ENCODE assay signal across 22 cellular contexts in genomic region chr6:87743454-87743853, GRCh38. TPM values are rescaled to one million over a fixed set of nuclear protein-coding genes. Genes with fewer than 3 reads are reported as not detected.
DNase-seq lines count a peak whose midpoint lies in the region; ATAC-seq and TF ChIP-seq lines count a peak whose summit lies in the region.
"Had no signal": no experiment of that assay in that cellular context is flagged by ENCODE, and none has a peak within 500 bp of the region (broad histone marks: within the 10 kb centered on the region; RNA-seq: fewer than 3 reads in every experiment).

No MANE protein-coding gene starts in this region.

- TF ChIP-seq CTCF in neural crest cell (conservative IDR thresholded peaks at IDR 0.05), result no peak
- TF ChIP-seq CTCF in Calu3 (IDR thresholded peaks at IDR 0.05; ENCODE audit: unreplicated experiment), result no peak

- peaks cover 14% of the 10 kb centered on the region for H3K9me3 Mint-ChIP-seq in T-helper 1 cell treated with Interleukin-12 subunit alpha and Interleukin-12 subunit beta and Interleukin-4 antibody, amounts not matched to agents 30 μg/mL and 1 μg/mL, for 36 hours
- H3K9me3 Mint-ChIP-seq in T-cell (peaks cover 0 to 5% (median 0%) of the 10 kb centered on the region in 3 donors), neural crest cell (no peaks in the 10 kb centered on the region), Calu3 (ENCODE audit: low read depth, unreplicated experiment) (no peaks in the 10 kb centered on the region)
- peaks cover 0 to 4% of the 10 kb centered on the region in 2 donors for H3K9me3 Mint-ChIP-seq in effector memory CD8-positive, alpha-beta T cell

- H3K4me1 Mint-ChIP-seq in T-helper 1 cell treated with Interleukin-12 subunit alpha and Interleukin-12 subunit beta and Interleukin-4 antibody, amounts not matched to agents 30 μg/mL and 1 μg/mL, for 36 hours (ENCODE audit: low read depth), result peaks cover 25% of the 10 kb centered on the region
- H3K4me1 Mint-ChIP-seq in T-cell (peaks cover 18 to 33% (median 27%) of the 10 kb centered on the region in 3 donors), neural crest cell (peaks cover 4% of the 10 kb centered on the region), Calu3 (ENCODE audit: low read depth, unreplicated experiment) (no peaks in the 10 kb centered on the region)
- H3K4me1 Mint-ChIP-seq in effector memory CD8-positive, alpha-beta T cell (ENCODE audit: low read depth in 2 of 2), result peaks cover 13 to 31% of the 10 kb centered on the region in 2 donors

- POLR2A ChIA-PET in T-cell (lab: Charles Lee), result interaction anchor here in 1 of 2 donors (0.6 kb wide), 1 partner anchor 44 kb away, joined by 3 read pairs; no protein-coding TSS in a partner anchor

- CTCF ChIA-PET in T-cell (lab: Charles Lee), result interaction anchor here in 1 of 2 donors (0.6 kb wide), 1 partner anchor 244 kb away, joined by 3 read pairs; no protein-coding TSS in a partner anchor
- CTCF ChIA-PET in Calu3 (lab: Charles Lee), result no interaction called here

- no peak for DNase-seq in T-helper 1 cell
- DNase-seq in T-cell, result no peak
- no peak for DNase-seq in neural crest cell (ENCODE audit: low read depth, low spot score)
- DNase-seq in A172 (ENCODE audit: low spot score), result no peak
- no peak for DNase-seq in RKO (ENCODE audit: low spot score)
- no peak for DNase-seq in effector memory CD8-positive, alpha-beta T cell
- DNase-seq in Calu3, result no peak
- DNase-seq: Caco-2; CD4-positive, alpha-beta memory T cell; DMS79 treated with DMSO at 0.1 percent for 48 hours; GF-D8; NCI-H1092; NCI-H1417 treated with DMSO at 0.1 percent for 48 hours; NCI-H1694 treated with DMSO at 0.1 percent for 48 hours; NCI-H2081; NCI-H2227 treated with DMSO at 0.1 percent for 48 hours; NCI-H526 treated with DMSO at 0.1 percent for 48 hours; SHP77 treated with DMSO at 0.1 percent for 48 hours had no signal

- ATAC-seq in T-cell (replicated peaks in 1 of 4), result no peak
- no peak for ATAC-seq in effector memory CD8-positive, alpha-beta T cell (replicated peaks)
- ATAC-seq: HCT116, Panc1 had no signal

- intact Hi-C loops in Calu3 (cut with micrococcal nuclease; ENCODE audit: unreplicated experiment), result no loop called here

- peaks cover 4% of the 10 kb centered on the region for H3K27me3 Mint-ChIP-seq in T-helper 1 cell treated with Interleukin-12 subunit alpha and Interleukin-12 subunit beta and Interleukin-4 antibody, amounts not matched to agents 30 μg/mL and 1 μg/mL, for 36 hours (ENCODE audit: low read depth)
- H3K27me3 Mint-ChIP-seq in T-cell (no peaks in the 10 kb centered on the region), neural crest cell (ENCODE audit: low read depth) (peaks cover 2% of the 10 kb centered on the region), Calu3 (ENCODE audit: unreplicated experiment) (no peaks in the 10 kb centered on the region)
- H3K27me3 Mint-ChIP-seq in effector memory CD8-positive, alpha-beta T cell, result no peaks in the 10 kb centered on the region
- H3K27me3 Mint-ChIP-seq: CD4-positive, alpha-beta memory T cell; IgD-negative memory B cell had no signal

- BruUV-seq in Calu3 (replicated peaks; lab: Mats Ljungman, UMichigan), result no TSS peak

- H3K4me3 Mint-ChIP-seq in T-helper 1 cell treated with Interleukin-12 subunit alpha and Interleukin-12 subunit beta and Interleukin-4 antibody, amounts not matched to agents 30 μg/mL and 1 μg/mL, for 36 hours, result no peak overlapping the region
- H3K4me3 Mint-ChIP-seq in T-cell, result no peak overlapping the region
- H3K4me3 Mint-ChIP-seq in neural crest cell, result no peak overlapping the region
- H3K4me3 Mint-ChIP-seq in effector memory CD8-positive, alpha-beta T cell, result no peak overlapping the region
- H3K4me3 Mint-ChIP-seq in Calu3 (ENCODE audit: low read depth, unreplicated experiment), result no peak overlapping the region

- peak overlapping the region; percentile 22 for H3K27ac Mint-ChIP-seq in T-helper 1 cell treated with Interleukin-12 subunit alpha and Interleukin-12 subunit beta and Interleukin-4 antibody, amounts not matched to agents 30 μg/mL and 1 μg/mL, for 36 hours
- H3K27ac Mint-ChIP-seq in T-cell (peak overlapping the region; percentile 56 to 57), neural crest cell (ENCODE audit: unreplicated experiment) (peak overlapping the region; percentile 48), Calu3 (ENCODE audit: unreplicated experiment) (no peak overlapping the region)
- H3K27ac Mint-ChIP-seq in effector memory CD8-positive, alpha-beta T cell, result peak overlapping the region in 1 of 2 donors; percentile 95

- H3K36me3 Mint-ChIP-seq in T-helper 1 cell treated with Interleukin-12 subunit alpha and Interleukin-12 subunit beta and Interleukin-4 antibody, amounts not matched to agents 30 μg/mL and 1 μg/mL, for 36 hours (ENCODE audit: low read depth), result peaks cover 9% of the 10 kb centered on the region
- H3K36me3 Mint-ChIP-seq in T-cell (no peaks in the 10 kb centered on the region), neural crest cell (ENCODE audit: low read depth) (no peaks in the 10 kb centered on the region), Calu3 (ENCODE audit: insufficient read depth, unreplicated experiment) (no peaks in the 10 kb centered on the region)
- H3K36me3 Mint-ChIP-seq in effector memory CD8-positive, alpha-beta T cell (ENCODE audit: insufficient read depth), result peaks cover 7% of the 10 kb centered on the region

RNA-seq across cellular contexts. Expression of gene AKIRIN2, which starts 41.4 kb away (rescaled TPM):
- total RNA-seq in T-cell, result 10 to 100 TPM; 52.5 to 81.9 (median 66.0) TPM
- total RNA-seq in neural crest cell, result 67.4 and 71.9 TPM in 2 replicates
- 13.5 and 16.7 TPM in 2 replicates for total RNA-seq in A172 (2014; rRNA removed; shearing (Covaris generic))
- 44.7 and 46.1 TPM in 2 replicates for total RNA-seq in Calu3 (2022)
